ENCODE assay signal across 8 cellular contexts in the genomic region with DNA sequence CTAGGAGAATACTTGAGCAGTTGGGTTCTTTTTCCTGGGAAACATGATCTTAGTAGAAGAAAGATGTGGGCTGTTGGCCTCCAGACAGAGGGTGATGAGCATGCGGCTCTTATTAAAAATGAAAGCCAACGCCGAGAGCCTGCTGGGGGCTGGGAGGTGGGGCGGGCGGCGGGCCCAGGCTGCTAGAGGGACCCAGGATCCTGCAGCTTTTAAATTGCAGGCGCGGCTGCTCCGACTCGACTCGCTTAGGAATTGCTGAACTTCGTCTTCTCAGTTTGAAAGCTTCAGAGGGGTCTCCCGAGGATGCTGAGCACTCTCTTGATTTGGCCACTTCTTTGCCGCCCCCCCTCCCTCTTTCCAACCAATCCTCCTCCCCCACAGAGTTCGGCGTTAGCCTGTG. TPM values are rescaled to one million over a fixed set of nuclear protein-coding genes. Genes with fewer than 3 reads are reported as not detected.
A peak's percentile ranks its signal among the peaks of the same experiment; 100 is the strongest.
DNase-seq lines count a peak whose midpoint lies in the region; ATAC-seq and TF ChIP-seq lines count a peak whose summit lies in the region.

No MANE protein-coding gene starts in this region.

- H3K27ac ChIP-seq in VCaP, result peak overlapping the region; percentile 99
- H3K27ac ChIP-seq in lung (ENCODE audit: low read depth in 1 of 2, low read length in 1 of 2), result peak overlapping the region; percentile 17 to 65

- H3K4me1 ChIP-seq in lung (ENCODE audit: control insufficient read depth in 2 of 2, insufficient read depth in 2 of 2, low read length in 2 of 2), result peaks cover 0 to 6% of the 10 kb centered on the region in 2 donors

- TF ChIP-seq CTCF in HFF-Myc (IDR thresholded peaks at IDR 0.05; ENCODE audit: low read depth, low read length, missing control alignments) (no peak), VCaP (conservative IDR thresholded peaks at IDR 0.05) (no peak), lung (IDR thresholded peaks at IDR 0.05; ENCODE audit: control extremely low read depth, extremely low read depth) (no peak)

- H3K36me3 ChIP-seq in lung (ENCODE audit: control insufficient read depth in 2 of 2, insufficient read depth in 2 of 2, low read length in 2 of 2), result peaks cover 0 to 8% of the 10 kb centered on the region in 2 donors

- ATAC-seq in lung (ENCODE audit: insufficient read depth, low FRiP score) (no peak), GM21526 (IDR thresholded peaks at IDR 0.05; ENCODE audit: low FRiP score, unreplicated experiment) (no peak)

- H3K4me3 ChIP-seq in HFF-Myc (replicated peaks; ENCODE audit: low read depth, low read length) (peak overlapping the region; percentile 65), lung (no peak overlapping the region)

- no peaks in the 10 kb centered on the region for H3K9me3 ChIP-seq in lung (ENCODE audit: control insufficient read depth in 2 of 2, insufficient read depth in 1 of 2, low read length in 1 of 2)

- DNase-seq in Ammon's horn (ENCODE audit: low spot score), result peak; percentile 56
- peak; percentile 33 for DNase-seq in HFF-Myc (ENCODE audit: extremely low read depth, low read depth)
- peak; percentile 39 for DNase-seq in dermis blood vessel endothelial cell
- DNase-seq in lung (ENCODE audit: low spot score), result no peak
- peak; percentile 19 to 53 for DNase-seq in stimulated activated CD8-positive, alpha-beta memory T cell treated with anti-CD3 and anti-CD28 coated beads, Interleukin-2, amount 100 ng/mL, for 48 hours (ENCODE audit: low read depth in 2 of 2)
- no peak for DNase-seq in NOMO-1 treated with dmso at 0.1 percent for 144 hours (lab: John Stamatoyannopoulos, UW; ENCODE audit: unreplicated experiment)

- no peaks in the 10 kb centered on the region for H3K27me3 ChIP-seq in lung (ENCODE audit: control insufficient read depth, insufficient read depth)

- WGBS in lung, 2 donors, result 3 to 17% methylated on average over 16 of the region's 16 CpGs

RNA-seq across cellular contexts. Expression of gene AGPAT3, which starts 1.2 kb away (rescaled TPM):
- total RNA-seq in dermis blood vessel endothelial cell, result 56.8 and 153 TPM in 2 replicates
- 100 to 1,000 TPM in 1 of 2 donors, 10 to 100 TPM in 1; 40.2 to 120 TPM for total RNA-seq in lung
- 10 to 100 TPM; 29.4 to 47.6 TPM for polyA plus RNA-seq in lung

Comparison
In these comparisons a context has a peak if more than half of its experiments do, and no peak if none do; other contexts are left out.
1. DNase-seq: peak in Ammon's horn (single experiment), HFF-Myc (single experiment), dermis blood vessel endothelial cell (single experiment) and stimulated activated CD8-positive, alpha-beta memory T cell treated with anti-CD3 and anti-CD28 coated beads, Interleukin-2, amount 100 ng/mL, for 48 hours (2 of 2); none in lung (single experiment) and NOMO-1 treated with dmso at 0.1 percent for 144 hours (single experiment).